Comparison of ENCODE assay signal across 8 cellular contexts in the genomic region with DNA sequence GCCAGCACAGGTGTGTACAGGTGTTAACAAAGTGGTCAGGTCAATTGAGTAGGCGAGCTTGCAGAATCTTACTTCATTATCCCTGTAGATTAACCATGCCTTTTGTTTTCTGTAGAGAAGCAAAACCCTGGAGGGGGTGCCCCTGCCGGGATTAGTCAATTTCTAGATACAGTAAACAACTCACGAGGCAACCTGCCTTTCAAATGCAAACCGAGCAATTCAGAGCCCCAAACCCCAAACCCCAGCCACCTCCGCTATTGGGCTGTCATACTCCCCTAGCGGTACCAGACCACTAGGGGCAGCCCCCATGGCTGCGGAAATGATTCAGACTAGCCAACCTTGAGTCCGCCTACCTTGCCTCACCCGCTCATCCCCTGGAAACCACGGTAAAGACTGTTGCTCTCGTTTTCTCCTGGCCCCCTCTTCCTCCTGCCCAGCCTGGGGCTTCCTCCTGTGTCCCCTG.
A peak's percentile ranks its signal among the peaks of the same experiment; 100 is the strongest.
DNase-seq lines count a peak whose midpoint lies in the region; ATAC-seq and TF ChIP-seq lines count a peak whose summit lies in the region.

No MANE protein-coding gene starts in this region.

- H3K4me1 ChIP-seq in Peyer's patch: peaks cover 0 to 8% (median 0%) of the 10 kb centered on the region in 4 donors

- in situ Hi-C loops in brain microvascular endothelial cell (cut with HindIII; ENCODE audit: low pct_ligation_motif_present, low sequenced_read_pairs): no loop called here

- H3K36me3 ChIP-seq in Peyer's patch (no peaks in the 10 kb centered on the region), brain microvascular endothelial cell (replicated peaks) (no peaks in the 10 kb centered on the region)

- H3K9me3 ChIP-seq in Peyer's patch: no peaks in the 10 kb centered on the region

- ATAC-seq in GM18499 (IDR thresholded peaks at IDR 0.05; ENCODE audit: insufficient read depth, unreplicated experiment) (peak; percentile 94), HG02588 (IDR thresholded peaks at IDR 0.05; ENCODE audit: unreplicated experiment) (peak; percentile 100)

- peak in 2 of 3 donors; percentile 35 to 74 for DNase-seq in Peyer's patch
- no peak for DNase-seq in brain microvascular endothelial cell
- peak; percentile 29 for DNase-seq in stimulated activated CD8-positive, alpha-beta memory T cell treated with anti-CD3 and anti-CD28 coated beads, Interleukin-15, amount 100 ng/mL, for 24 hours (ENCODE audit: low read depth)
- DNase-seq in mucosa of gallbladder (ENCODE audit: low spot score): no peak
- DNase-seq in GOT3 (lab: John Stamatoyannopoulos, UW): no peak
- no peak for DNase-seq in ureter (ENCODE audit: low spot score)

- H3K27me3 ChIP-seq in Peyer's patch (no peaks in the 10 kb centered on the region), brain microvascular endothelial cell (replicated peaks) (no peaks in the 10 kb centered on the region)

- H3K27ac ChIP-seq in Peyer's patch (no peak overlapping the region), brain microvascular endothelial cell (no peak overlapping the region)

- TF ChIP-seq CTCF in Peyer's patch (IDR thresholded peaks at IDR 0.05) (peak in 2 of 6 experiments; percentile 21 to 22), brain microvascular endothelial cell (IDR thresholded peaks at IDR 0.05; ENCODE audit: low read depth, low read length, missing control alignments) (peak; percentile 37)

- H3K4me3 ChIP-seq in Peyer's patch (no peak overlapping the region), brain microvascular endothelial cell (ENCODE audit: low read depth, low read length) (no peak overlapping the region)

- TF ChIP-seq POLR2A in Peyer's patch (IDR thresholded peaks at IDR 0.05): no peak

Comparison
In these comparisons a context has a peak if more than half of its experiments do, and no peak if none do; other contexts are left out.
1. DNase-seq: peak in Peyer's patch (2 of 3) and stimulated activated CD8-positive, alpha-beta memory T cell treated with anti-CD3 and anti-CD28 coated beads, Interleukin-15, amount 100 ng/mL, for 24 hours (single experiment); none in brain microvascular endothelial cell (single experiment), mucosa of gallbladder (single experiment), GOT3 (single experiment) and ureter (single experiment).